ENCODE assay signal across 8 cellular contexts in genomic region chr11:29343465-29344333, GRCh38.
DNase-seq lines count a peak whose midpoint lies in the region; ATAC-seq and TF ChIP-seq lines count a peak whose summit lies in the region.

No MANE protein-coding gene starts in this region.

- DNase-seq in activated T-cell treated with anti-CD3 and anti-CD28 coated beads for 1 hour (ENCODE audit: low read depth) (peak; percentile 0), SJCRH30 (peak; percentile 42 to 74), dedifferentiated amniotic fluid mesenchymal stem cell (ENCODE audit: extremely low spot score) (peak; percentile 60), memory B cell (ENCODE audit: low spot score in 2 of 2) (peak; percentile 3 to 18), type B pancreatic cell (ENCODE audit: extremely low spot score, unreplicated experiment) (peak; percentile 73)
- DNase-seq in activated T-cell treated with anti-CD3 and anti-CD28 coated beads, Interleukin-2, amount 50 U/mL, for 4 hours = no peak

- no peaks in the 10 kb centered on the region for H3K27me3 Mint-ChIP-seq in activated T-cell treated with anti-CD3 and anti-CD28 coated beads, Interleukin-2, amount 50 U/mL, for 4 hours (ENCODE audit: low read depth)
- H3K27me3 Mint-ChIP-seq in memory B cell (no peaks in the 10 kb centered on the region), type B pancreatic cell (peaks cover 3% of the 10 kb centered on the region)

- no peak overlapping the region for H3K4me3 Mint-ChIP-seq in activated T-cell treated with anti-CD3 and anti-CD28 coated beads, Interleukin-2, amount 50 U/mL, for 4 hours
- H3K4me3 Mint-ChIP-seq in memory B cell (no peak overlapping the region), type B pancreatic cell (no peak overlapping the region)

- no peak overlapping the region for H3K4me3 ChIP-seq in SJCRH30

- H3K4me1 Mint-ChIP-seq in activated T-cell treated with anti-CD3 and anti-CD28 coated beads, Interleukin-2, amount 50 U/mL, for 4 hours (ENCODE audit: low read depth) = no peaks in the 10 kb centered on the region
- no peaks in the 10 kb centered on the region for H3K4me1 Mint-ChIP-seq in memory B cell
- no peaks in the 10 kb centered on the region for H3K4me1 Mint-ChIP-seq in type B pancreatic cell (ENCODE audit: unreplicated experiment)

- H3K27ac ChIP-seq in SJCRH30 = no peak overlapping the region

- no peaks in the 10 kb centered on the region for H3K9me3 Mint-ChIP-seq in activated T-cell treated with anti-CD3 and anti-CD28 coated beads, Interleukin-2, amount 50 U/mL, for 4 hours
- H3K9me3 Mint-ChIP-seq in memory B cell (no peaks in the 10 kb centered on the region), type B pancreatic cell (no peaks in the 10 kb centered on the region)

- no peaks in the 10 kb centered on the region for H3K36me3 ChIP-seq in SJCRH30

- no peaks in the 10 kb centered on the region for H3K27me3 ChIP-seq in SJCRH30

- no peaks in the 10 kb centered on the region for H3K4me1 ChIP-seq in SJCRH30

- no peak overlapping the region for H3K27ac Mint-ChIP-seq in memory B cell
- no peak overlapping the region for H3K27ac Mint-ChIP-seq in type B pancreatic cell

- no peak for ATAC-seq in activated T-cell treated with anti-CD3 and anti-CD28 coated beads, Interleukin-2, amount 50 U/mL, for 4 hours
- ATAC-seq in GM21447 (IDR thresholded peaks at IDR 0.05; ENCODE audit: unreplicated experiment) = peak; percentile 97
- ATAC-seq in HG03571 (IDR thresholded peaks at IDR 0.05; ENCODE audit: unreplicated experiment) = peak; percentile 96
- no peak for ATAC-seq in memory B cell (ENCODE audit: low read depth)

- TF ChIP-seq CTCF in type B pancreatic cell (conservative IDR thresholded peaks at IDR 0.05) = peak; percentile 98

- H3K36me3 Mint-ChIP-seq in activated T-cell treated with anti-CD3 and anti-CD28 coated beads, Interleukin-2, amount 50 U/mL, for 4 hours (ENCODE audit: insufficient read depth) = no peaks in the 10 kb centered on the region
- no peaks in the 10 kb centered on the region for H3K36me3 Mint-ChIP-seq in memory B cell
- H3K36me3 Mint-ChIP-seq in type B pancreatic cell = no peaks in the 10 kb centered on the region

- no peaks in the 10 kb centered on the region for H3K9me3 ChIP-seq in SJCRH30 (replicated peaks)

Comparison
In these comparisons a context has a peak if more than half of its experiments do, and no peak if none do; other contexts are left out.
1. ATAC-seq: peak in GM21447 (single experiment) and HG03571 (single experiment); none in activated T-cell treated with anti-CD3 and anti-CD28 coated beads, Interleukin-2, amount 50 U/mL, for 4 hours (0 of 2) and memory B cell (single experiment).